In the genomic region with DNA sequence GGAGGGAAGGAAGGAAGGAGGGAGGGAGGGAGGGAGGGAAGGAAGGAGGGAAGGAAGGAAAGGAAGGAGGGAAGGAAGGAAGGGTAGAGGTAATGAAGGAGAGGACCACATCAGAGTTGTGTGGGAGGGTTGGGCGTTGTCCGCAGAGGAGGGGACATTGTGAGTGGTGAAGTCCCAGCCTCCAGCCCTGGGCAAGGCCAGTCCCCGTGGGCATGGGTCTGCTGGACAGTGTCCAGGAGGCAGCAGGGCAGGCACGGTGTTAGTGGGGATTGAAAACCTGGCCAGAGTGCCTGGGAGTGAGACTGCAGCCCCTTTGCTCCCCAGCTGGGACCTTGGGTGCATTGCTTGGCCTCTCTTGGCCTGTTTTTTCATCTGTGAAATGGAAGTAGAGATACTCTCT, we compare ENCODE assay signal across 13 cellular contexts.
DNase-seq lines count a peak whose midpoint lies in the region; ATAC-seq and TF ChIP-seq lines count a peak whose summit lies in the region.
"Had no signal": no experiment of that assay in that cellular context is flagged by ENCODE, and none has a peak within 500 bp of the region (broad histone marks: within the 10 kb centered on the region; RNA-seq: fewer than 3 reads in every experiment).

No MANE protein-coding gene starts in this region.

- peak; percentile 3 for DNase-seq in natural killer cell treated with Interleukin-12 subunit alpha and Interleukin-12 subunit beta and Interleukin-15 and Interleukin-18, amount 100 ng/mL, for 72 hours (ENCODE audit: low spot score)
- no peak for DNase-seq in natural killer cell
- peak; percentile 21 for DNase-seq in left lobe of liver (ENCODE audit: low spot score)
- peak; percentile 61 for DNase-seq in posterior vena cava (ENCODE audit: low spot score)
- DNase-seq in activated CD4-positive, alpha-beta T cell treated with anti-CD3 and anti-CD28 coated beads, Interleukin-2, amount 10 ng/mL, durations not matched to agents 24 days and 14 days, result no peak
- no peak for DNase-seq in epidermal melanocyte (ENCODE audit: insufficient read length, low spot score)
- no peak for DNase-seq in NCI-H2081 (lab: John Stamatoyannopoulos, UW)
- DNase-seq: BE2C; CD4-positive, alpha-beta memory T cell; DMS79; GOT3 had no signal

- H3K27ac Mint-ChIP-seq in natural killer cell treated with Interleukin-12 subunit alpha and Interleukin-12 subunit beta and Interleukin-15 and Interleukin-18, amount 100 ng/mL, for 72 hours, result no peak overlapping the region
- H3K27ac Mint-ChIP-seq in natural killer cell, result no peak overlapping the region
- no peak overlapping the region for H3K27ac Mint-ChIP-seq in activated CD4-positive, alpha-beta T cell treated with anti-CD3 and anti-CD28 coated beads, Interleukin-2, amount 10 ng/mL, durations not matched to agents 24 days and 14 days
- H3K27ac Mint-ChIP-seq: CD4-positive, alpha-beta memory T cell had no signal

- no peaks in the 10 kb centered on the region for H3K9me3 Mint-ChIP-seq in natural killer cell treated with Interleukin-12 subunit alpha and Interleukin-12 subunit beta and Interleukin-15 and Interleukin-18, amount 100 ng/mL, for 72 hours
- H3K9me3 Mint-ChIP-seq in natural killer cell, result no peaks in the 10 kb centered on the region
- no peaks in the 10 kb centered on the region for H3K9me3 Mint-ChIP-seq in activated CD4-positive, alpha-beta T cell treated with anti-CD3 and anti-CD28 coated beads, Interleukin-2, amount 10 ng/mL, durations not matched to agents 24 days and 14 days
- H3K9me3 Mint-ChIP-seq: CD4-positive, alpha-beta memory T cell had no signal

- no peaks in the 10 kb centered on the region for H3K4me1 Mint-ChIP-seq in natural killer cell treated with Interleukin-12 subunit alpha and Interleukin-12 subunit beta and Interleukin-15 and Interleukin-18, amount 100 ng/mL, for 72 hours (ENCODE audit: low read depth in 2 of 2)
- no peaks in the 10 kb centered on the region for H3K4me1 Mint-ChIP-seq in natural killer cell
- no peaks in the 10 kb centered on the region for H3K4me1 Mint-ChIP-seq in activated CD4-positive, alpha-beta T cell treated with anti-CD3 and anti-CD28 coated beads, Interleukin-2, amount 10 ng/mL, durations not matched to agents 24 days and 14 days
- H3K4me1 Mint-ChIP-seq: CD4-positive, alpha-beta memory T cell had no signal

- H3K36me3 Mint-ChIP-seq in natural killer cell treated with Interleukin-12 subunit alpha and Interleukin-12 subunit beta and Interleukin-15 and Interleukin-18, amount 100 ng/mL, for 72 hours, result no peaks in the 10 kb centered on the region
- H3K36me3 Mint-ChIP-seq in natural killer cell, result no peaks in the 10 kb centered on the region
- no peaks in the 10 kb centered on the region for H3K36me3 Mint-ChIP-seq in activated CD4-positive, alpha-beta T cell treated with anti-CD3 and anti-CD28 coated beads, Interleukin-2, amount 10 ng/mL, durations not matched to agents 24 days and 14 days (ENCODE audit: low read depth)
- H3K36me3 Mint-ChIP-seq: CD4-positive, alpha-beta memory T cell had no signal

- TF ChIP-seq CTCF in natural killer cell (IDR thresholded peaks at IDR 0.05), result no peak

- ATAC-seq in natural killer cell treated with Interleukin-12 subunit alpha and Interleukin-12 subunit beta and Interleukin-15 and Interleukin-18, amount 100 ng/mL, for 72 hours, result no peak
- ATAC-seq in natural killer cell (no peak), left lobe of liver (no peak)
- ATAC-seq: A549, GM12878 had no signal

- peaks cover 0 to 4% of the 10 kb centered on the region in 2 donors for H3K27me3 Mint-ChIP-seq in natural killer cell treated with Interleukin-12 subunit alpha and Interleukin-12 subunit beta and Interleukin-15 and Interleukin-18, amount 100 ng/mL, for 72 hours
- H3K27me3 Mint-ChIP-seq in natural killer cell (ENCODE audit: low read depth in 2 of 2), result no peaks in the 10 kb centered on the region
- no peaks in the 10 kb centered on the region for H3K27me3 Mint-ChIP-seq in activated CD4-positive, alpha-beta T cell treated with anti-CD3 and anti-CD28 coated beads, Interleukin-2, amount 10 ng/mL, durations not matched to agents 24 days and 14 days

- intact Hi-C loops in natural killer cell (cut with micrococcal nuclease), result no loop called here
- intact Hi-C loops in posterior vena cava (cut with DNase I), result no loop called here
- intact Hi-C loops in activated CD4-positive, alpha-beta T cell treated with anti-CD3 and anti-CD28 coated beads, Interleukin-2, amount 10 ng/mL, durations not matched to agents 24 days and 14 days (cut with micrococcal nuclease), result no loop called here

- no peak overlapping the region for H3K4me3 Mint-ChIP-seq in natural killer cell treated with Interleukin-12 subunit alpha and Interleukin-12 subunit beta and Interleukin-15 and Interleukin-18, amount 100 ng/mL, for 72 hours
- no peak overlapping the region for H3K4me3 Mint-ChIP-seq in natural killer cell
- H3K4me3 Mint-ChIP-seq in activated CD4-positive, alpha-beta T cell treated with anti-CD3 and anti-CD28 coated beads, Interleukin-2, amount 10 ng/mL, durations not matched to agents 24 days and 14 days, result no peak overlapping the region
- H3K4me3 Mint-ChIP-seq: CD4-positive, alpha-beta memory T cell had no signal

Comparison
In these comparisons a context has a peak if more than half of its experiments do, and no peak if none do; other contexts are left out.
1. DNase-seq: peak in natural killer cell treated with Interleukin-12 subunit alpha and Interleukin-12 subunit beta and Interleukin-15 and Interleukin-18, amount 100 ng/mL, for 72 hours (single experiment), left lobe of liver (single experiment) and posterior vena cava (single experiment); none in natural killer cell (single experiment), activated CD4-positive, alpha-beta T cell treated with anti-CD3 and anti-CD28 coated beads, Interleukin-2, amount 10 ng/mL, durations not matched to agents 24 days and 14 days (single experiment), epidermal melanocyte (single experiment) and NCI-H2081 (0 of 2).